In the genomic region with DNA sequence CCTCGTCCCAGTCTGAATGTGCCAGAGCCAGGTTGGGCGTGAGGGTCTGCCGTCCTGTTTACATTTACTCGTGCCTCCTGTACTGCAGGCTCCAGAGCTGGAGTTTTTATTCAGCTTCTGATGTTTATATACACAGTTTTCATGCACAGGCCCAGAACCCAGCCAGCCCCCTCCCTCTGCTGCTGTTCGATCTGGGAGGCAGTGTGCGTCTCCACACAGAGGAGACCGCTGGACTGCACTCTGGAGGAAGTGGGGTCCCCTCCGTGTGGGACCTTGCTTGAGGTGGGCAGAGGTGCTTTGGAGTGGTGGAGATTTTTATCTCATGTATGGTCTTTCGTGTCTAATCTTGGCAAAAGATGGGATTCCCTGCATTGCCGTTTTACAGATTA, we compare ENCODE assay signal across 14 cellular contexts.
"Had no signal": no experiment of that assay in that cellular context is flagged by ENCODE, and none has a peak within 500 bp of the region (broad histone marks: within the 10 kb centered on the region; RNA-seq: fewer than 3 reads in every experiment).

No MANE protein-coding gene starts in this region.

- ATAC-seq: activated T-helper 17 cell treated with anti-CD3 and anti-CD28 coated beads, Interleukin-2, amount 50 U/mL, for 72 hours; body of pancreas; effector memory CD8-positive, alpha-beta T cell; stimulated activated naive B cell treated with anti-CD40 and anti-IgM and Interleukin-4, amounts not matched to agents 10 μg/mL and 1 μg/mL and 100 μg/mL, for 72 hours had no signal

- DNase-seq: activated CD4-positive, alpha-beta T cell treated with anti-CD3 and anti-CD28 coated beads for 48 hours; activated naive CD4-positive, alpha-beta T cell treated with anti-CD3 and anti-CD28 coated beads, Interleukin-2, amount 50 U/mL, for 16 hours; body of pancreas; effector memory CD8-positive, alpha-beta T cell; nephron progenitor cell; stimulated activated CD4-positive, alpha-beta T cell treated with anti-CD3 and anti-CD28 coated beads, Interleukin-2, amount 100 ng/mL, for 24 hours; stimulated activated naive B cell treated with anti-CD40 and anti-IgM and Interleukin-4, amounts not matched to agents 10 μg/mL and 1 μg/mL and 100 μg/mL, for 72 hours; T-helper 1 cell had no signal

- H3K4me3 ChIP-seq: body of pancreas, lung, ovary had no signal

- H3K4me3 Mint-ChIP-seq: activated T-helper 17 cell treated with anti-CD3 and anti-CD28 coated beads, Interleukin-2, amount 50 U/mL, for 72 hours; central memory CD8-positive, alpha-beta T cell; effector memory CD8-positive, alpha-beta T cell; nephron progenitor cell; stimulated activated naive B cell treated with anti-CD40 and anti-IgM and Interleukin-4, amounts not matched to agents 10 μg/mL and 1 μg/mL and 100 μg/mL, for 72 hours had no signal

- H3K27me3 Mint-ChIP-seq: activated T-helper 17 cell treated with anti-CD3 and anti-CD28 coated beads, Interleukin-2, amount 50 U/mL, for 72 hours; stimulated activated naive B cell treated with anti-CD40 and anti-IgM and Interleukin-4, amounts not matched to agents 10 μg/mL and 1 μg/mL and 100 μg/mL, for 72 hours had no signal

- H3K36me3 ChIP-seq: ovary had no signal

- H3K27ac ChIP-seq: body of pancreas, epithelial cell of prostate, ovary, VCaP had no signal

- H3K9me3 ChIP-seq: body of pancreas, ovary had no signal

- H3K4me1 ChIP-seq: body of pancreas had no signal

- H3K4me1 Mint-ChIP-seq: central memory CD8-positive, alpha-beta T cell; stimulated activated naive B cell treated with anti-CD40 and anti-IgM and Interleukin-4, amounts not matched to agents 10 μg/mL and 1 μg/mL and 100 μg/mL, for 72 hours had no signal

- H3K36me3 Mint-ChIP-seq: stimulated activated naive B cell treated with anti-CD40 and anti-IgM and Interleukin-4, amounts not matched to agents 10 μg/mL and 1 μg/mL and 100 μg/mL, for 72 hours had no signal

- H3K9me3 Mint-ChIP-seq: activated T-helper 17 cell treated with anti-CD3 and anti-CD28 coated beads, Interleukin-2, amount 50 U/mL, for 72 hours; central memory CD8-positive, alpha-beta T cell; effector memory CD8-positive, alpha-beta T cell; nephron progenitor cell; stimulated activated naive B cell treated with anti-CD40 and anti-IgM and Interleukin-4, amounts not matched to agents 10 μg/mL and 1 μg/mL and 100 μg/mL, for 72 hours had no signal

- H3K27ac Mint-ChIP-seq: activated T-helper 17 cell treated with anti-CD3 and anti-CD28 coated beads, Interleukin-2, amount 50 U/mL, for 72 hours; effector memory CD8-positive, alpha-beta T cell; nephron progenitor cell; stimulated activated naive B cell treated with anti-CD40 and anti-IgM and Interleukin-4, amounts not matched to agents 10 μg/mL and 1 μg/mL and 100 μg/mL, for 72 hours had no signal

- H3K27me3 ChIP-seq: body of pancreas, ovary had no signal
